ENCODE assay signal across 2 cellular contexts in genomic region chr3:64008487-64008886, GRCh38.
TF ChIP-seq lines count a peak whose summit lies in the region.

No MANE protein-coding gene starts in this region.

TF ChIP-seq in H1, 55 proteins besides CTCF, POLR2A, EP300 and RAD21:
- TF ChIP-seq TCF12 (IDR thresholded peaks at IDR 0.05; ENCODE audit: low read depth, low read length) (no peak), TEAD4 (IDR thresholded peaks at IDR 0.05; ENCODE audit: low read depth, low read length) (no peak), HDAC6 (IDR thresholded peaks at IDR 0.05; ENCODE audit: low read depth, low read length) (no peak), POU5F1 (IDR thresholded peaks at IDR 0.05; ENCODE audit: low read depth, low read length) (no peak), RBBP5 (IDR thresholded peaks at IDR 0.05; ENCODE audit: borderline replicate concordance, low read depth, low read length) (no peak), CBX5 (IDR thresholded peaks at IDR 0.05; ENCODE audit: low read depth, low read length) (no peak), SUZ12 (IDR thresholded peaks at IDR 0.05; ENCODE audit: low read length) (no peak), SRF (IDR thresholded peaks at IDR 0.05; ENCODE audit: low read depth, low read length) (no peak)

TF ChIP-seq in GM23338, 12 proteins besides CTCF, POLR2A, EP300 and RAD21:
- TF ChIP-seq ZNF331 (CRISPR knock-in tag; IDR thresholded peaks at IDR 0.05; ENCODE audit: low read depth) = no peak
- TF ChIP-seq ZNF114 (CRISPR knock-in tag; IDR thresholded peaks at IDR 0.05) = no peak
- no peak for TF ChIP-seq EZH2phosphoT487 (IDR thresholded peaks at IDR 0.05; ENCODE audit: unreplicated experiment)
- no peak for TF ChIP-seq STAT1 (IDR thresholded peaks at IDR 0.05; ENCODE audit: unreplicated experiment)
- TF ChIP-seq POLR2AphosphoS5 (IDR thresholded peaks at IDR 0.05; ENCODE audit: low read depth) = no peak
- TF ChIP-seq REST (IDR thresholded peaks at IDR 0.05; ENCODE audit: unreplicated experiment) = no peak
- TF ChIP-seq CREB1 (CRISPR knock-in tag; IDR thresholded peaks at IDR 0.05; ENCODE audit: low read depth) = no peak
- TF ChIP-seq ZNF462 (CRISPR knock-in tag; IDR thresholded peaks at IDR 0.05) = no peak
- TF ChIP-seq JUNB (IDR thresholded peaks at IDR 0.05; ENCODE audit: unreplicated experiment) = no peak
